Comparison of ENCODE assay signal across 1 cellular context in genomic region chr2:63840785-63841253, GRCh38.
TF ChIP-seq lines count a peak whose summit lies in the region.

No MANE protein-coding gene starts in this region.

TF ChIP-seq in HepG2, 621 proteins besides CTCF, POLR2A, EP300 and RAD21 (continued from another document):
- TF ChIP-seq GTF3A (CRISPR knock-in tag; conservative IDR thresholded peaks at IDR 0.05), result 0 out of 2 replicates have a peak, but pooled peaks have one; percentile 35
- TF ChIP-seq ZNF569 (CRISPR knock-in tag; IDR thresholded peaks at IDR 0.05; ENCODE audit: borderline replicate concordance), result no peak; the same call in 1 of the 2 replicates
- peak; percentile 93 for TF ChIP-seq SALL1 (CRISPR knock-in tag; IDR thresholded peaks at IDR 0.05)
- TF ChIP-seq ZNF20 (CRISPR knock-in tag; IDR thresholded peaks at IDR 0.05), result no peak
- TF ChIP-seq ZNF121 (CRISPR knock-in tag; IDR thresholded peaks at IDR 0.05), result no peak; the same call in 1 of the 2 replicates
- TF ChIP-seq KDM5A (IDR thresholded peaks at IDR 0.05; ENCODE audit: borderline replicate concordance, low read length), result no peak; the same call in 1 of the 2 replicates
- TF ChIP-seq, protein P1, sequence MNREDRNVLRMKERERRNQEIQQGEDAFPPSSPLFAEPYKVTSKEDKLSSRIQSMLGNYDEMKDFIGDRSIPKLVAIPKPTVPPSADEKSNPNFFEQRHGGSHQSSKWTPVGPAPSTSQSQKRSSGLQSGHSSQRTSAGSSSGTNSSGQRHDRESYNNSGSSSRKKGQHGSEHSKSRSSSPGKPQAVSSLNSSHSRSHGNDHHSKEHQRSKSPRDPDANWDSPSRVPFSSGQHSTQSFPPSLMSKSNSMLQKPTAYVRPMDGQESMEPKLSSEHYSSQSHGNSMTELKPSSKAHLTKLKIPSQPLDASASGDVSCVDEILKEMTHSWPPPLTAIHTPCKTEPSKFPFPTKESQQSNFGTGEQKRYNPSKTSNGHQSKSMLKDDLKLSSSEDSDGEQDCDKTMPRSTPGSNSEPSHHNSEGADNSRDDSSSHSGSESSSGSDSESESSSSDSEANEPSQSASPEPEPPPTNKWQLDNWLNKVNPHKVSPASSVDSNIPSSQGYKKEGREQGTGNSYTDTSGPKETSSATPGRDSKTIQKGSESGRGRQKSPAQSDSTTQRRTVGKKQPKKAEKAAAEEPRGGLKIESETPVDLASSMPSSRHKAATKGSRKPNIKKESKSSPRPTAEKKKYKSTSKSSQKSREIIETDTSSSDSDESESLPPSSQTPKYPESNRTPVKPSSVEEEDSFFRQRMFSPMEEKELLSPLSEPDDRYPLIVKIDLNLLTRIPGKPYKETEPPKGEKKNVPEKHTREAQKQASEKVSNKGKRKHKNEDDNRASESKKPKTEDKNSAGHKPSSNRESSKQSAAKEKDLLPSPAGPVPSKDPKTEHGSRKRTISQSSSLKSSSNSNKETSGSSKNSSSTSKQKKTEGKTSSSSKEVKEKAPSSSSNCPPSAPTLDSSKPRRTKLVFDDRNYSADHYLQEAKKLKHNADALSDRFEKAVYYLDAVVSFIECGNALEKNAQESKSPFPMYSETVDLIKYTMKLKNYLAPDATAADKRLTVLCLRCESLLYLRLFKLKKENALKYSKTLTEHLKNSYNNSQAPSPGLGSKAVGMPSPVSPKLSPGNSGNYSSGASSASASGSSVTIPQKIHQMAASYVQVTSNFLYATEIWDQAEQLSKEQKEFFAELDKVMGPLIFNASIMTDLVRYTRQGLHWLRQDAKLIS (CRISPR knock-in tag; IDR thresholded peaks at IDR 0.05), result no peak; the same call in 1 of the 2 replicates
- TF ChIP-seq, protein P2, sequence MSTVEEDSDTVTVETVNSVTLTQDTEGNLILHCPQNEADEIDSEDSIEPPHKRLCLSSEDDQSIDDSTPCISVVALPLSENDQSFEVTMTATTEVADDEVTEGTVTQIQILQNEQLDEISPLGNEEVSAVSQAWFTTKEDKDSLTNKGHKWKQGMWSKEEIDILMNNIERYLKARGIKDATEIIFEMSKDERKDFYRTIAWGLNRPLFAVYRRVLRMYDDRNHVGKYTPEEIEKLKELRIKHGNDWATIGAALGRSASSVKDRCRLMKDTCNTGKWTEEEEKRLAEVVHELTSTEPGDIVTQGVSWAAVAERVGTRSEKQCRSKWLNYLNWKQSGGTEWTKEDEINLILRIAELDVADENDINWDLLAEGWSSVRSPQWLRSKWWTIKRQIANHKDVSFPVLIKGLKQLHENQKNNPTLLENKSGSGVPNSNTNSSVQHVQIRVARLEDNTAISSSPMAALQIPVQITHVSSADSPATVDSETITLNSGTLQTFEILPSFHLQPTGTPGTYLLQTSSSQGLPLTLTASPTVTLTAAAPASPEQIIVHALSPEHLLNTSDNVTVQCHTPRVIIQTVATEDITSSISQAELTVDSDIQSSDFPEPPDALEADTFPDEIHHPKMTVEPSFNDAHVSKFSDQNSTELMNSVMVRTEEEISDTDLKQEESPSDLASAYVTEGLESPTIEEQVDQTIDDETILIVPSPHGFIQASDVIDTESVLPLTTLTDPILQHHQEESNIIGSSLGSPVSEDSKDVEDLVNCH (CRISPR knock-in tag; IDR thresholded peaks at IDR 0.05), result 0 out of 2 replicates have a peak, but pooled peaks have one; percentile 84
- no peak for TF ChIP-seq SNAI1 (CRISPR knock-in tag; IDR thresholded peaks at IDR 0.05; ENCODE audit: borderline replicate concordance)
- TF ChIP-seq MEIS1 (CRISPR knock-in tag; IDR thresholded peaks at IDR 0.05; ENCODE audit: borderline replicate concordance), result 0 out of 2 replicates have a peak, but pooled peaks have one; percentile 73
- TF ChIP-seq SP4 (CRISPR knock-in tag; IDR thresholded peaks at IDR 0.05), result peak; percentile 95
- TF ChIP-seq ZNF782 (CRISPR knock-in tag; IDR thresholded peaks at IDR 0.05; ENCODE audit: borderline replicate concordance), result 0 out of 2 replicates have a peak, but pooled peaks have one; percentile 86
- TF ChIP-seq ZNF160 (CRISPR knock-in tag; IDR thresholded peaks at IDR 0.05), result peak; percentile 32; the same call in 1 of the 2 replicates
- no peak for TF ChIP-seq TRIM22 (IDR thresholded peaks at IDR 0.05)
- TF ChIP-seq ZBTB8A (CRISPR knock-in tag; IDR thresholded peaks at IDR 0.05; ENCODE audit: borderline replicate concordance, low read depth), result no peak; the same call in 1 of the 2 replicates
- no peak; the same call in 1 of the 2 replicates for TF ChIP-seq ZNF558 (CRISPR knock-in tag; IDR thresholded peaks at IDR 0.05; ENCODE audit: borderline replicate concordance)
- TF ChIP-seq ATM (IDR thresholded peaks at IDR 0.05; ENCODE audit: borderline replicate concordance), result no peak
- TF ChIP-seq REPIN1 (CRISPR knock-in tag; IDR thresholded peaks at IDR 0.05; ENCODE audit: borderline replicate concordance, low read depth), result peak; percentile 96
- peak; percentile 89 for TF ChIP-seq TBX2 (CRISPR knock-in tag; IDR thresholded peaks at IDR 0.05; ENCODE audit: borderline replicate concordance)
